In the genomic region with DNA sequence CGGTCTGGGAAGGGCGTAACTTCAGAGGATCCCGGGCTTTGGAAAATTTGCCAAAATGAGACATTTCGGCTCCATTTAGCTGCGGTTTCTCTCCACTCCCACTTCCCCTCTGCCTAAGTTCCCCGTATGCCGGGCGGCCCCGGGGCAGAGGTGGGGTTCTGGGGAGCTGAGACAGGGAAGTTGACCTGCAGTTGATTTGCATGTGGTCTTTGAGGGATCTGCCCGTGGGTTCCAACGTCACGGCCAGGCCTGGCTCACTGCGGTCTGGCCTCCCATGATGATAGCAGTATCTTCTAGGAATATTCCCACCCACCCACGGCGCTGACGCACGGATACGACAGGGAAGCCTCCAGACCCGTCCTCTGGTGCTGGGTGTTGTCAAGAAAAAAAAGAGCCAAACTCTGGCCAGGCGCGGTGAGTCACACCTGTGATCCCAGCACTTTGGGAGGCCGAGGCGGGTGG, we compare ENCODE assay signal across 1 cellular context.
TF ChIP-seq lines count a peak whose summit lies in the region.

No MANE protein-coding gene starts in this region.

TF ChIP-seq in HepG2, 621 proteins besides CTCF, POLR2A, EP300 and RAD21 (continued from another document):
- TF ChIP-seq ZNF782 (CRISPR knock-in tag; IDR thresholded peaks at IDR 0.05; ENCODE audit: borderline replicate concordance), result no peak
- no peak for TF ChIP-seq JUNB (CRISPR knock-in tag; IDR thresholded peaks at IDR 0.05; ENCODE audit: borderline replicate concordance)
- no peak for TF ChIP-seq IRF2 (CRISPR knock-in tag; IDR thresholded peaks at IDR 0.05)
- no peak for TF ChIP-seq ZNF225 (CRISPR knock-in tag; IDR thresholded peaks at IDR 0.05)
- TF ChIP-seq, protein P1, sequence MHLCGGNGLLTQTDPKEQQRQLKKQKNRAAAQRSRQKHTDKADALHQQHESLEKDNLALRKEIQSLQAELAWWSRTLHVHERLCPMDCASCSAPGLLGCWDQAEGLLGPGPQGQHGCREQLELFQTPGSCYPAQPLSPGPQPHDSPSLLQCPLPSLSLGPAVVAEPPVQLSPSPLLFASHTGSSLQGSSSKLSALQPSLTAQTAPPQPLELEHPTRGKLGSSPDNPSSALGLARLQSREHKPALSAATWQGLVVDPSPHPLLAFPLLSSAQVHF (CRISPR knock-in tag; IDR thresholded peaks at IDR 0.05), result no peak
- TF ChIP-seq SRF (IDR thresholded peaks at IDR 0.05; ENCODE audit: low read depth, low read length), result no peak
- TF ChIP-seq, protein P2, sequence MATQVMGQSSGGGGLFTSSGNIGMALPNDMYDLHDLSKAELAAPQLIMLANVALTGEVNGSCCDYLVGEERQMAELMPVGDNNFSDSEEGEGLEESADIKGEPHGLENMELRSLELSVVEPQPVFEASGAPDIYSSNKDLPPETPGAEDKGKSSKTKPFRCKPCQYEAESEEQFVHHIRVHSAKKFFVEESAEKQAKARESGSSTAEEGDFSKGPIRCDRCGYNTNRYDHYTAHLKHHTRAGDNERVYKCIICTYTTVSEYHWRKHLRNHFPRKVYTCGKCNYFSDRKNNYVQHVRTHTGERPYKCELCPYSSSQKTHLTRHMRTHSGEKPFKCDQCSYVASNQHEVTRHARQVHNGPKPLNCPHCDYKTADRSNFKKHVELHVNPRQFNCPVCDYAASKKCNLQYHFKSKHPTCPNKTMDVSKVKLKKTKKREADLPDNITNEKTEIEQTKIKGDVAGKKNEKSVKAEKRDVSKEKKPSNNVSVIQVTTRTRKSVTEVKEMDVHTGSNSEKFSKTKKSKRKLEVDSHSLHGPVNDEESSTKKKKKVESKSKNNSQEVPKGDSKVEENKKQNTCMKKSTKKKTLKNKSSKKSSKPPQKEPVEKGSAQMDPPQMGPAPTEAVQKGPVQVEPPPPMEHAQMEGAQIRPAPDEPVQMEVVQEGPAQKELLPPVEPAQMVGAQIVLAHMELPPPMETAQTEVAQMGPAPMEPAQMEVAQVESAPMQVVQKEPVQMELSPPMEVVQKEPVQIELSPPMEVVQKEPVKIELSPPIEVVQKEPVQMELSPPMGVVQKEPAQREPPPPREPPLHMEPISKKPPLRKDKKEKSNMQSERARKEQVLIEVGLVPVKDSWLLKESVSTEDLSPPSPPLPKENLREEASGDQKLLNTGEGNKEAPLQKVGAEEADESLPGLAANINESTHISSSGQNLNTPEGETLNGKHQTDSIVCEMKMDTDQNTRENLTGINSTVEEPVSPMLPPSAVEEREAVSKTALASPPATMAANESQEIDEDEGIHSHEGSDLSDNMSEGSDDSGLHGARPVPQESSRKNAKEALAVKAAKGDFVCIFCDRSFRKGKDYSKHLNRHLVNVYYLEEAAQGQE (IDR thresholded peaks at IDR 0.05; ENCODE audit: borderline replicate concordance in 1 of 2, low read depth in 1 of 2, low read length in 2 of 2), result no peak
- TF ChIP-seq, protein P3, sequence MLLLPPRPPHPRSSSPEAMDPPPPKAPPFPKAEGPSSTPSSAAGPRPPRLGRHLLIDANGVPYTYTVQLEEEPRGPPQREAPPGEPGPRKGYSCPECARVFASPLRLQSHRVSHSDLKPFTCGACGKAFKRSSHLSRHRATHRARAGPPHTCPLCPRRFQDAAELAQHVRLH (CRISPR knock-in tag; IDR thresholded peaks at IDR 0.05; ENCODE audit: borderline replicate concordance, low read depth), result no peak
- no peak for TF ChIP-seq THYN1 (CRISPR knock-in tag; IDR thresholded peaks at IDR 0.05; ENCODE audit: borderline replicate concordance, low read depth)
- TF ChIP-seq SYNCRIP (IDR thresholded peaks at IDR 0.05; ENCODE audit: insufficient read depth, low read depth, low read length), result no peak
- TF ChIP-seq CENPX (CRISPR knock-in tag; IDR thresholded peaks at IDR 0.05), result no peak
- TF ChIP-seq ZNF501 (CRISPR knock-in tag; IDR thresholded peaks at IDR 0.05), result no peak
- TF ChIP-seq, protein P4, sequence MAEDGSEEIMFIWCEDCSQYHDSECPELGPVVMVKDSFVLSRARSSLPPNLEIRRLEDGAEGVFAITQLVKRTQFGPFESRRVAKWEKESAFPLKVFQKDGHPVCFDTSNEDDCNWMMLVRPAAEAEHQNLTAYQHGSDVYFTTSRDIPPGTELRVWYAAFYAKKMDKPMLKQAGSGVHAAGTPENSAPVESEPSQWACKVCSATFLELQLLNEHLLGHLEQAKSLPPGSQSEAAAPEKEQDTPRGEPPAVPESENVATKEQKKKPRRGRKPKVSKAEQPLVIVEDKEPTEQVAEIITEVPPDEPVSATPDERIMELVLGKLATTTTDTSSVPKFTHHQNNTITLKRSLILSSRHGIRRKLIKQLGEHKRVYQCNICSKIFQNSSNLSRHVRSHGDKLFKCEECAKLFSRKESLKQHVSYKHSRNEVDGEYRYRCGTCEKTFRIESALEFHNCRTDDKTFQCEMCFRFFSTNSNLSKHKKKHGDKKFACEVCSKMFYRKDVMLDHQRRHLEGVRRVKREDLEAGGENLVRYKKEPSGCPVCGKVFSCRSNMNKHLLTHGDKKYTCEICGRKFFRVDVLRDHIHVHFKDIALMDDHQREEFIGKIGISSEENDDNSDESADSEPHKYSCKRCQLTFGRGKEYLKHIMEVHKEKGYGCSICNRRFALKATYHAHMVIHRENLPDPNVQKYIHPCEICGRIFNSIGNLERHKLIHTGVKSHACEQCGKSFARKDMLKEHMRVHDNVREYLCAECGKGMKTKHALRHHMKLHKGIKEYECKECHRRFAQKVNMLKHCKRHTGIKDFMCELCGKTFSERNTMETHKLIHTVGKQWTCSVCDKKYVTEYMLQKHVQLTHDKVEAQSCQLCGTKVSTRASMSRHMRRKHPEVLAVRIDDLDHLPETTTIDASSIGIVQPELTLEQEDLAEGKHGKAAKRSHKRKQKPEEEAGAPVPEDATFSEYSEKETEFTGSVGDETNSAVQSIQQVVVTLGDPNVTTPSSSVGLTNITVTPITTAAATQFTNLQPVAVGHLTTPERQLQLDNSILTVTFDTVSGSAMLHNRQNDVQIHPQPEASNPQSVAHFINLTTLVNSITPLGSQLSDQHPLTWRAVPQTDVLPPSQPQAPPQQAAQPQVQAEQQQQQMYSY (CRISPR knock-in tag; IDR thresholded peaks at IDR 0.05), result no peak
